ENCODE assay signal across 13 cellular contexts in the genomic region with DNA sequence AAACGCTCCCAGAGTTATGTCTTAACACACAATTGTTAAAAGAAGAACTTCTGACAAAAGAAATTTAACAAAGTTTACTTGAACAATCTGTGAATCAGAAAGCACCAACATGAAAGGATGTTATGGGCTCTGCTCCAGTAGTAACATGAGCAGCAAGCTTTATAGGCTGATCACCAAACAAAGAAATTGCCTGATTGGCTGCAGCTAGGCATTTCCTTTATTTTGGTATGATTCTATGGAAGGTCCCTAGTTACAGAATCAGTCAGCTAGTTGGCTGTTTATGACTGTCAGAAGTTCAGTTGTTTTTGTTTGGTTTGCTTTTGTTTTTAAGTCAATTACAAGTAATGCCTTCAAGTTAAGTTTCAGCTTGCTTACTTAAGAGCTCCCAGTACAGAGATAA.
DNase-seq lines count a peak whose midpoint lies in the region; ATAC-seq, FAIRE-seq and TF ChIP-seq lines count a peak whose summit lies in the region.
"Had no signal": no experiment of that assay in that cellular context is flagged by ENCODE, and none has a peak within 500 bp of the region (broad histone marks: within the 10 kb centered on the region; RNA-seq: fewer than 3 reads in every experiment).

No MANE protein-coding gene starts in this region.

- no peak overlapping the region for H2BK15ac ChIP-seq in neuronal stem cell (ENCODE audit: low read length)

- no peaks in the 10 kb centered on the region for H3K36me3 Mint-ChIP-seq in activated T-helper 1 cell treated with anti-CD3 and anti-CD28 coated beads, Interleukin-12 subunit alpha, Interleukin-12 subunit beta, Interleukin-2, Interleukin-4 antibody, amounts not matched to agents 30 ng/mL and 10 ng/mL and 1 ng/mL, durations not matched to agents 14 hours and 24 hours and 36 hours (ENCODE audit: low read depth)
- H3K36me3 Mint-ChIP-seq: T-cell had no signal

- H3K23ac ChIP-seq in neuronal stem cell (ENCODE audit: low read depth, low read length, poor library complexity) (no peak overlapping the region), trophoblast cell (ENCODE audit: low read length) (no peak overlapping the region)

- H3K9ac ChIP-seq in neuronal stem cell (ENCODE audit: low read depth, low read length, poor library complexity) (no peak overlapping the region), trophoblast cell (ENCODE audit: low read length) (no peak overlapping the region)

- H2AK5ac ChIP-seq in neuronal stem cell (ENCODE audit: low read depth, low read length) = no peak overlapping the region
- no peak overlapping the region for H2AK5ac ChIP-seq in trophoblast cell (ENCODE audit: low read length)

- TF ChIP-seq EP300 in suprapubic skin (IDR thresholded peaks at IDR 0.05) = no peak

- H4K91ac ChIP-seq in neuronal stem cell (ENCODE audit: low read depth, low read length, poor library complexity) (no peak overlapping the region), trophoblast cell (ENCODE audit: low read depth, low read length) (no peak overlapping the region)

- no peak overlapping the region for H3K4me2 ChIP-seq in neuronal stem cell (ENCODE audit: insufficient read depth, low read length, poor library complexity, severe bottlenecking)
- H3K4me2 ChIP-seq in trophoblast cell (ENCODE audit: low read length) = no peak overlapping the region

- no peak overlapping the region for H2AFZ ChIP-seq in neuronal stem cell (ENCODE audit: low read length)
- H2AFZ ChIP-seq in trophoblast cell (ENCODE audit: insufficient read depth, low read length, poor library complexity) = no peak overlapping the region

- WGBS in suprapubic skin = 59% methylated on average over 1 of the region's 1 CpG
- no CpG with 5 or more reads among the region's 1 CpG for WGBS in neuronal stem cell (ENCODE audit: extremely low coverage in 2 of 2, insufficient read length in 2 of 2, insufficient replicate concordance in 1 of 2), 2 donors
- no CpG with 5 or more reads among the region's 1 CpG for WGBS in trophoblast cell (ENCODE audit: extremely low coverage, insufficient coverage, insufficient read length)

- TF ChIP-seq POLR2A in GM12892 (IDR thresholded peaks at IDR 0.05; ENCODE audit: low read depth, low read length) (peak; percentile 51; the same call in 1 of the 2 replicates), suprapubic skin (IDR thresholded peaks at IDR 0.05) (no peak)

- no peaks in the 10 kb centered on the region for H3K27me3 Mint-ChIP-seq in activated T-helper 1 cell treated with anti-CD3 and anti-CD28 coated beads, Interleukin-12 subunit alpha, Interleukin-12 subunit beta, Interleukin-2, Interleukin-4 antibody, amounts not matched to agents 30 ng/mL and 10 ng/mL and 1 ng/mL, durations not matched to agents 14 hours and 24 hours and 36 hours (ENCODE audit: insufficient read depth)

- no peak for TF ChIP-seq CTCF in suprapubic skin (IDR thresholded peaks at IDR 0.05)

- peaks cover 30% of the 10 kb centered on the region for H3K4me1 Mint-ChIP-seq in activated T-helper 1 cell treated with anti-CD3 and anti-CD28 coated beads, Interleukin-12 subunit alpha, Interleukin-12 subunit beta, Interleukin-2, Interleukin-4 antibody, amounts not matched to agents 30 ng/mL and 10 ng/mL and 1 ng/mL, durations not matched to agents 14 hours and 24 hours and 36 hours (ENCODE audit: low read depth)
- H3K4me1 Mint-ChIP-seq: T-cell had no signal

- no peaks in the 10 kb centered on the region for H3K79me2 ChIP-seq in trophoblast cell (ENCODE audit: control insufficient read depth, insufficient read depth, low read length, poor library complexity)

- DNase-seq in GM12892 (ENCODE audit: insufficient read length) = no peak
- peak; percentile 22 for DNase-seq in activated T-helper 1 cell treated with anti-CD3 and anti-CD28 coated beads, Interleukin-12 subunit alpha, Interleukin-12 subunit beta, Interleukin-2, Interleukin-4 antibody, amounts not matched to agents 30 ng/mL and 10 ng/mL and 1 ng/mL, durations not matched to agents 14 hours and 24 hours and 36 hours (ENCODE audit: low spot score)
- DNase-seq in SKM-1 treated with dmso at 0.1 percent for 144 hours (lab: John Stamatoyannopoulos, UW; ENCODE audit: unreplicated experiment) = no peak
- no peak for DNase-seq in suprapubic skin (ENCODE audit: low spot score in 2 of 2)
- no peak for DNase-seq in neuronal stem cell (ENCODE audit: low spot score)
- DNase-seq in trophoblast cell = no peak
- DNase-seq: activated naive CD4-positive, alpha-beta T cell; Caco-2; T-cell had no signal

- H3K27me3 ChIP-seq in suprapubic skin (no peaks in the 10 kb centered on the region), neuronal stem cell (ENCODE audit: control insufficient read depth in 3 of 3, insufficient read depth in 3 of 3, low read depth in 1 of 3, low read length in 3 of 3) (no peaks in the 10 kb centered on the region), trophoblast cell (ENCODE audit: insufficient read depth, low read length) (no peaks in the 10 kb centered on the region)

- intact Hi-C loops in activated T-helper 1 cell treated with anti-CD3 and anti-CD28 coated beads, Interleukin-12 subunit alpha, Interleukin-12 subunit beta, Interleukin-2, Interleukin-4 antibody, amounts not matched to agents 30 ng/mL and 10 ng/mL and 1 ng/mL, durations not matched to agents 14 hours and 24 hours and 36 hours (cut with micrococcal nuclease) = loop anchor here (1.0 to 2.0 kb wide), 2 partner anchors 101 to 193 kb away; no protein-coding TSS in a partner anchor

- H3K4me1 ChIP-seq in suprapubic skin (no peaks in the 10 kb centered on the region), neuronal stem cell (ENCODE audit: control insufficient read depth in 2 of 2, insufficient read depth in 1 of 2, low read depth in 1 of 2, low read length in 2 of 2) (peaks cover 0 to 2% of the 10 kb centered on the region in 2 donors), trophoblast cell (ENCODE audit: control insufficient read depth in 1 of 2, insufficient read depth in 2 of 2, low read length in 2 of 2) (no peaks in the 10 kb centered on the region)
- H3K4me1 ChIP-seq: Caco-2 had no signal

- H3K9me3 Mint-ChIP-seq in activated T-helper 1 cell treated with anti-CD3 and anti-CD28 coated beads, Interleukin-12 subunit alpha, Interleukin-12 subunit beta, Interleukin-2, Interleukin-4 antibody, amounts not matched to agents 30 ng/mL and 10 ng/mL and 1 ng/mL, durations not matched to agents 14 hours and 24 hours and 36 hours = no peaks in the 10 kb centered on the region
- H3K9me3 Mint-ChIP-seq: T-cell had no signal

- peak; percentile 21 for FAIRE-seq in GM12892 (lab: Jason Lieb, UNC)

- H3K27ac ChIP-seq in suprapubic skin = no peak overlapping the region
- H3K27ac ChIP-seq in neuronal stem cell (replicated peaks; ENCODE audit: low read length) = no peak overlapping the region
- H3K27ac ChIP-seq in trophoblast cell (ENCODE audit: low read depth, low read length) = no peak overlapping the region
- H3K27ac ChIP-seq: skin epidermis had no signal

- H3K9me3 ChIP-seq in suprapubic skin (no peaks in the 10 kb centered on the region), neuronal stem cell (replicated peaks in 1 of 2; ENCODE audit: control insufficient read depth in 2 of 2, insufficient read depth in 1 of 2, low read depth in 1 of 2, low read length in 2 of 2) (no peaks in the 10 kb centered on the region), trophoblast cell (ENCODE audit: insufficient read depth, low read depth, low read length) (no peaks in the 10 kb centered on the region)
- H3K9me3 ChIP-seq: Caco-2 had no signal

- H3K18ac ChIP-seq in neuronal stem cell (ENCODE audit: low read length) = no peak overlapping the region
- no peak overlapping the region for H3K18ac ChIP-seq in trophoblast cell (ENCODE audit: low read length)

- ATAC-seq in GM19395 (IDR thresholded peaks at IDR 0.05; ENCODE audit: unreplicated experiment) = peak; percentile 78
- peak; percentile 64 for ATAC-seq in HG03025 (IDR thresholded peaks at IDR 0.05; ENCODE audit: low FRiP score, unreplicated experiment)
- ATAC-seq: left lobe of liver, T-cell had no signal

- H3K4me3 Mint-ChIP-seq in activated T-helper 1 cell treated with anti-CD3 and anti-CD28 coated beads, Interleukin-12 subunit alpha, Interleukin-12 subunit beta, Interleukin-2, Interleukin-4 antibody, amounts not matched to agents 30 ng/mL and 10 ng/mL and 1 ng/mL, durations not matched to agents 14 hours and 24 hours and 36 hours = peak overlapping the region; percentile 45
- H3K4me3 Mint-ChIP-seq: T-cell had no signal

- H3K4me3 ChIP-seq in suprapubic skin = no peak overlapping the region
- no peak overlapping the region for H3K4me3 ChIP-seq in neuronal stem cell (ENCODE audit: low read length in 2 of 2)
- no peak overlapping the region for H3K4me3 ChIP-seq in trophoblast cell (ENCODE audit: low read depth, low read length)
- H3K4me3 ChIP-seq: skin epidermis had no signal

- H2BK5ac ChIP-seq in neuronal stem cell (ENCODE audit: low read length) (no peak overlapping the region), trophoblast cell (ENCODE audit: low read depth, low read length, poor library complexity) (no peak overlapping the region)

- H2BK120ac ChIP-seq in neuronal stem cell (ENCODE audit: low read depth, low read length) (no peak overlapping the region), trophoblast cell (ENCODE audit: insufficient read depth, low read length, poor library complexity) (no peak overlapping the region)

- no peak overlapping the region for H4K8ac ChIP-seq in neuronal stem cell (ENCODE audit: low read depth, low read length)
- no peak overlapping the region for H4K8ac ChIP-seq in trophoblast cell (ENCODE audit: low read depth, low read length)

- no peaks in the 10 kb centered on the region for H3K79me1 ChIP-seq in neuronal stem cell (ENCODE audit: low read depth, low read length)
- no peaks in the 10 kb centered on the region for H3K79me1 ChIP-seq in trophoblast cell (ENCODE audit: low read length)

- H3K36me3 ChIP-seq in suprapubic skin (no peaks in the 10 kb centered on the region), neuronal stem cell (replicated peaks in 1 of 2; ENCODE audit: control insufficient read depth in 2 of 2, insufficient read depth in 2 of 2, low read length in 2 of 2) (no peaks in the 10 kb centered on the region), trophoblast cell (ENCODE audit: control insufficient read depth in 1 of 2, insufficient read depth in 2 of 2, low read length in 2 of 2) (no peaks in the 10 kb centered on the region)

- no peak overlapping the region for H2BK12ac ChIP-seq in neuronal stem cell (ENCODE audit: low read length)
- no peak overlapping the region for H2BK12ac ChIP-seq in trophoblast cell (ENCODE audit: low read length)

- no peak overlapping the region for H3K14ac ChIP-seq in neuronal stem cell (ENCODE audit: low read length)
- H3K14ac ChIP-seq in trophoblast cell (ENCODE audit: low read length) = no peak overlapping the region

- H3K27ac Mint-ChIP-seq in activated T-helper 1 cell treated with anti-CD3 and anti-CD28 coated beads, Interleukin-12 subunit alpha, Interleukin-12 subunit beta, Interleukin-2, Interleukin-4 antibody, amounts not matched to agents 30 ng/mL and 10 ng/mL and 1 ng/mL, durations not matched to agents 14 hours and 24 hours and 36 hours = peak overlapping the region; percentile 71
- H3K27ac Mint-ChIP-seq: T-cell had no signal

- no peak overlapping the region for H4K12ac ChIP-seq in trophoblast cell (ENCODE audit: low read depth, low read length)

- no peak overlapping the region for H3K4ac ChIP-seq in neuronal stem cell (ENCODE audit: low read length)
- no peak overlapping the region for H3K4ac ChIP-seq in trophoblast cell (ENCODE audit: low read depth, low read length)
